Comparison of ENCODE assay signal across 8 cellular contexts in genomic region chr15:55526559-55527036, GRCh38. TPM values are rescaled to one million over a fixed set of nuclear protein-coding genes. Genes with fewer than 3 reads are reported as not detected.
A peak's percentile ranks its signal among the peaks of the same experiment; 100 is the strongest.
DNase-seq lines count a peak whose midpoint lies in the region; ATAC-seq and TF ChIP-seq lines count a peak whose summit lies in the region.

No MANE protein-coding gene starts in this region.

- H3K27ac Mint-ChIP-seq in MCF 10A (ENCODE audit: low read depth, unreplicated experiment): no peak overlapping the region

- no peak overlapping the region for H3K4me3 Mint-ChIP-seq in MCF 10A (ENCODE audit: unreplicated experiment)

- BruUV-seq in MCF 10A (replicated peaks; lab: Mats Ljungman, UMichigan): no TSS peak

- DNase-seq in MCF 10A (ENCODE audit: unreplicated experiment): peak; percentile 56
- DNase-seq in breast epithelium (ENCODE audit: low spot score in 2 of 2): no peak
- DNase-seq in Jurkat, Clone E6-1 (ENCODE audit: low read depth, low spot score): peak; percentile 61
- peak; percentile 39 for DNase-seq in SW480 (ENCODE audit: low spot score)
- peak; percentile 76 for DNase-seq in fibroblast of pulmonary artery (ENCODE audit: low read depth)
- DNase-seq in putamen (ENCODE audit: low spot score): peak; percentile 3
- DNase-seq in NCI-H2196 treated with DMSO at 0.1 percent for 48 hours (lab: John Stamatoyannopoulos, UW; ENCODE audit: unreplicated experiment): no peak

- no peaks in the 10 kb centered on the region for H3K36me3 ChIP-seq in breast epithelium

- H3K4me3 ChIP-seq in breast epithelium (no peak overlapping the region), fibroblast of pulmonary artery (replicated peaks; ENCODE audit: low read depth, low read length) (no peak overlapping the region)
- no peak overlapping the region for H3K4me3 ChIP-seq in Jurkat, Clone E6-1 (ENCODE audit: low read length)

- POLR2A ChIA-PET in MCF 10A (lab: Yijun Ruan, JAX): interaction anchor here (1.0 kb wide), 1 partner anchor 12 kb away, joined by 3 read pairs; no protein-coding TSS in a partner anchor

- peaks cover 39% of the 10 kb centered on the region for H3K27me3 Mint-ChIP-seq in MCF 10A (ENCODE audit: insufficient read depth, unreplicated experiment)

- H3K9me3 ChIP-seq in breast epithelium: no peaks in the 10 kb centered on the region

- no peaks in the 10 kb centered on the region for H3K4me1 ChIP-seq in breast epithelium

- no peaks in the 10 kb centered on the region for H3K9me3 Mint-ChIP-seq in MCF 10A (ENCODE audit: unreplicated experiment)

- peak; percentile 84 for ATAC-seq in GM21529 (IDR thresholded peaks at IDR 0.05; ENCODE audit: unreplicated experiment)

- H3K27ac ChIP-seq in breast epithelium: no peak overlapping the region

- no peaks in the 10 kb centered on the region for H3K27me3 ChIP-seq in breast epithelium

- intact Hi-C loops in MCF 10A (cut with micrococcal nuclease) (loop anchor here (1.0 kb wide), 1 partner anchor 115 kb away; no protein-coding TSS in a partner anchor), breast epithelium (cut with DNase I; ENCODE audit: low total_unique reads) (no loop called here)

- no peaks in the 10 kb centered on the region for H3K36me3 Mint-ChIP-seq in MCF 10A (ENCODE audit: insufficient read depth, unreplicated experiment)

- no peak for TF ChIP-seq POLR2A in breast epithelium (IDR thresholded peaks at IDR 0.05)

- CTCF ChIA-PET in MCF 10A (lab: Yijun Ruan, JAX): interaction anchor here (0.6 to 3.9 kb wide), 18 partner anchors 10 to 1403 kb away, joined by 3 to 25 read pairs (median 4); no protein-coding TSS in a partner anchor

- no peaks in the 10 kb centered on the region for H3K4me1 Mint-ChIP-seq in MCF 10A (ENCODE audit: insufficient read depth, unreplicated experiment)

- TF ChIP-seq CTCF in MCF 10A (IDR thresholded peaks at IDR 0.05; ENCODE audit: unreplicated experiment): peak; percentile 42
- TF ChIP-seq CTCF in breast epithelium (IDR thresholded peaks at IDR 0.05): peak in 1 of 3 donors; percentile 41
- TF ChIP-seq CTCF in fibroblast of pulmonary artery (IDR thresholded peaks at IDR 0.05; ENCODE audit: low read length, missing control alignments): peak; percentile 80

RNA-seq across cellular contexts. Expression of gene DNAAF4, which starts 18.6 kb away (rescaled TPM):
- total RNA-seq in MCF 10A (2022) (3.8 and 4.0 TPM in 2 replicates), breast epithelium (1 to 10 TPM; 1.3 to 3.9 (median 3.5) TPM)
- polyA plus RNA-seq in Jurkat, Clone E6-1 (2012; ENCODE audit: insufficient read depth, insufficient read length): 2.4 TPM

Comparison
In these comparisons a context has a peak if more than half of its experiments do, and no peak if none do; other contexts are left out.
1. DNase-seq: peak in MCF 10A (single experiment), Jurkat, Clone E6-1 (single experiment), SW480 (single experiment), fibroblast of pulmonary artery (single experiment) and putamen (single experiment); none in breast epithelium (0 of 2) and NCI-H2196 treated with DMSO at 0.1 percent for 48 hours (single experiment).